In genomic region chr6:37667050-37667814, GRCh38 we compare ENCODE assay signal across 19 cellular contexts. TPM values are rescaled to one million over a fixed set of nuclear protein-coding genes. Genes with fewer than 3 reads are reported as not detected.
DNase-seq lines count a peak whose midpoint lies in the region; ATAC-seq and TF ChIP-seq lines count a peak whose summit lies in the region.
"Had no signal": no experiment of that assay in that cellular context is flagged by ENCODE, and none has a peak within 500 bp of the region (broad histone marks: within the 10 kb centered on the region; RNA-seq: fewer than 3 reads in every experiment).

No MANE protein-coding gene starts in this region.

- TF ChIP-seq CTCF in gastrocnemius medialis (IDR thresholded peaks at IDR 0.05 in 4 of 5, conservative IDR thresholded peaks at IDR 0.05 in 1 of 5), result no peak

- no peaks in the 10 kb centered on the region for H3K36me3 ChIP-seq in gastrocnemius medialis
- H3K36me3 ChIP-seq: prostate gland had no signal

- TF ChIP-seq POLR2A in erythroblast (IDR thresholded peaks at IDR 0.05; ENCODE audit: low read length) (no peak), gastrocnemius medialis (IDR thresholded peaks at IDR 0.05) (no peak)

- no peaks in the 10 kb centered on the region for H3K27me3 ChIP-seq in gastrocnemius medialis

- H3K27ac ChIP-seq in gastrocnemius medialis, result no peak overlapping the region
- H3K27ac ChIP-seq: prostate gland had no signal

- intact Hi-C loops in posterior vena cava (cut with DNase I) (no loop called here), gastrocnemius medialis (cut with DNase I; ENCODE audit: low total_unique reads) (no loop called here)

- no peaks in the 10 kb centered on the region for H3K4me1 ChIP-seq in gastrocnemius medialis
- H3K4me1 ChIP-seq: prostate gland had no signal

- H3K9me3 ChIP-seq in gastrocnemius medialis, result no peaks in the 10 kb centered on the region
- H3K9me3 ChIP-seq: prostate gland had no signal

- DNase-seq in HCEC 1CT (peak; percentile 61), RPMI7951 (ENCODE audit: low read depth) (peak; percentile 81), erythroblast (lab: John Stamatoyannopoulos, UW) (peak; percentile 71 to 96), posterior vena cava (ENCODE audit: low spot score) (peak; percentile 53), gastrocnemius medialis (no peak), NCI-H2196 treated with DMSO at 0.1 percent for 48 hours (lab: John Stamatoyannopoulos, UW; ENCODE audit: unreplicated experiment) (no peak)
- DNase-seq: activated CD4-positive, alpha-beta T cell treated with anti-CD3 and anti-CD28 coated beads, Interleukin-2, amount 50 U/mL, for 1 hour; activated naive CD4-positive, alpha-beta T cell treated with anti-CD3 and anti-CD28 coated beads, Interleukin-2, amount 10 ng/mL, durations not matched to agents 7 days and 5 days; CD4-positive, alpha-beta T cell; effector memory CD8-positive, alpha-beta T cell; foreskin melanocyte; naive thymus-derived CD8-positive, alpha-beta T cell; NCI-H1436 treated with DMSO at 0.1 percent for 48 hours; SHP77; stimulated activated naive CD4-positive, alpha-beta T cell treated with Interleukin-2 at 50 U/mL for 16 hours; trophoblast cell had no signal

- H3K4me3 ChIP-seq in gastrocnemius medialis, result no peak overlapping the region
- H3K4me3 ChIP-seq: lung, prostate gland had no signal

- ATAC-seq in GM18517 (IDR thresholded peaks at IDR 0.05; ENCODE audit: unreplicated experiment) (no peak), gastrocnemius medialis (no peak)
- ATAC-seq: effector memory CD8-positive, alpha-beta T cell; naive thymus-derived CD8-positive, alpha-beta T cell had no signal

- in situ Hi-C loops in gastrocnemius medialis (cut with MboI; ENCODE audit: low sequenced_read_pairs in 4 of 4), result no loop called here

RNA-seq across cellular contexts. Expression of gene MDGA1, which starts 30.5 kb away (rescaled TPM):
- total RNA-seq in RPMI7951 (2014; rRNA removed; shearing (Covaris generic)), result 4.0 and 4.5 TPM in 2 replicates
- total RNA-seq in posterior vena cava, result 1 to 10 TPM; 3.5 to 7.6 TPM
- 1 to 10 TPM in 2 of 4 donors, under 1 TPM in 2; 0.20 to 8.6 (median 1.1) TPM for total RNA-seq in gastrocnemius medialis

Comparison
In these comparisons a context has a peak if more than half of its experiments do, and no peak if none do; other contexts are left out.
1. DNase-seq: peak in HCEC 1CT (single experiment), RPMI7951 (single experiment), erythroblast (2 of 2) and posterior vena cava (single experiment); none in gastrocnemius medialis (0 of 2) and NCI-H2196 treated with DMSO at 0.1 percent for 48 hours (single experiment).